1 cellular context compared by ENCODE assay signal in genomic region chr1:116131866-116132605, GRCh38.
TF ChIP-seq lines count a peak whose summit lies in the region.

No MANE protein-coding gene starts in this region.

TF ChIP-seq in K562, 482 proteins besides CTCF, POLR2A, EP300 and RAD21 (continued from another document and continues in another):
- TF ChIP-seq ZMIZ1 (IDR thresholded peaks at IDR 0.05; ENCODE audit: low read depth in 2 of 2, low read length in 2 of 2) (no peak), ZNF277 (CRISPR knock-in tag; IDR thresholded peaks at IDR 0.05; ENCODE audit: borderline replicate concordance) (no peak), HMG20A (CRISPR knock-in tag; conservative IDR thresholded peaks at IDR 0.05) (no peak), SRSF1 (IDR thresholded peaks at IDR 0.05; ENCODE audit: low read depth, low read length) (no peak), TFE3 (CRISPR knock-in tag; IDR thresholded peaks at IDR 0.05) (no peak), ZNF263 (CRISPR knock-in tag; IDR thresholded peaks at IDR 0.05; ENCODE audit: borderline replicate concordance) (no peak), ZBTB9 (CRISPR knock-in tag; IDR thresholded peaks at IDR 0.05) (no peak), HNRNPLL (IDR thresholded peaks at IDR 0.05; ENCODE audit: low read depth, low read length, poor library complexity, severe bottlenecking) (no peak), CBX1 (IDR thresholded peaks at IDR 0.05; ENCODE audit: low read depth) (no peak), ZBTB5 (IDR thresholded peaks at IDR 0.05) (no peak), TAF1 (IDR thresholded peaks at IDR 0.05; ENCODE audit: control insufficient read depth, extremely low read depth, insufficient read depth, low read length, severe bottlenecking) (no peak), PBX2 (CRISPR knock-in tag; IDR thresholded peaks at IDR 0.05; ENCODE audit: low read depth) (no peak), PBX2 (tag; conservative IDR thresholded peaks at IDR 0.05; ENCODE audit: low read depth) (no peak), CREBBP (IDR thresholded peaks at IDR 0.05; ENCODE audit: low read depth, low read length) (no peak), ZBTB11 (CRISPR knock-in tag; IDR thresholded peaks at IDR 0.05) (no peak), GTF2E2 (tag; IDR thresholded peaks at IDR 0.05) (no peak), THAP7 (CRISPR knock-in tag; IDR thresholded peaks at IDR 0.05) (no peak), HNRNPUL1 (IDR thresholded peaks at IDR 0.05; ENCODE audit: low read length) (no peak), CEBPB (tag; IDR thresholded peaks at IDR 0.05) (peak; percentile 99), ZNF449 (CRISPR knock-in tag; IDR thresholded peaks at IDR 0.05) (no peak), STAT5A (IDR thresholded peaks at IDR 0.05; ENCODE audit: borderline replicate concordance, low read length) (peak; percentile 17; the same call in 1 of the 2 replicates)
